8 cellular contexts compared by ENCODE assay signal in the genomic region with DNA sequence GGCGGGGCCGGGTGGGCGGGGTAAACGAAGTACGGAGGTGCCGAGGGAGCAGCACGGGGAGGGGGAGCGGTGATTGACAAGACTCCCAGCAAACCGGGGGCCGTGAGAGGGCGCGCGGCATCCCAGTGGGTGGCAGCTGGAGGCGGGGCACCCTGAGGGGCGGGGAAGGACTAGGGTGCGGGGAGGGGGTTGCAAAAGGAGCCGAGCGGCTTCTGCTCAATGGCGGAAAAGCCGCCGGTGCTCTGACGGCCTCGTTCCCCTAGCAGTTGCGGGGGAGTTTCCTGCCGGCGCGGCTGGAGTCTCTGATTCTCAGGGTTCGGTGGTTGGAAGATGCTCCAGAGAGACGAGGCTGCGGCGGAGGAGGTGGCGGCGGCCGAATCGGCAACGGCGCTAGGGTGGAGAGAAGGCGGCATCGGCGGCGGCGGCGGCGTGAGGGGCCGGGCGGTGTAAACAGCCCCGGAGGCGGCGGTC. TPM values are rescaled to one million over a fixed set of nuclear protein-coding genes. Genes with fewer than 3 reads are reported as not detected.
DNase-seq lines count a peak whose midpoint lies in the region; ATAC-seq and TF ChIP-seq lines count a peak whose summit lies in the region.

A gene (plus strand): TSS at position 192 of the 471 bp plus-strand sequence. CDS start 32,325 bp downstream, outside the sequence.

- H3K27me3 Mint-ChIP-seq in brain = peaks cover 11% of the 10 kb centered on the region

- DNase-seq in T-helper 9 cell = peak; percentile 99
- peak; percentile 99 to 100 for DNase-seq in left lung
- peak; percentile 100 for DNase-seq in stimulated activated CD4-positive, alpha-beta T cell treated with anti-CD3 and anti-CD28 coated beads, Interleukin-4, amount 100 ng/mL, for 24 hours
- no peak for DNase-seq in NCI-H1694 treated with DMSO at 0.1 percent for 48 hours (lab: John Stamatoyannopoulos, UW)

- no peaks in the 10 kb centered on the region for H3K36me3 ChIP-seq in left lung

- peak within 1 kb of the TSS; percentile 95 to 100 (median 99) for H3K27ac Mint-ChIP-seq in brain

- H3K36me3 Mint-ChIP-seq in brain = peaks cover 21% of the 10 kb centered on the region

- peak within 1 kb of the TSS; percentile 82 to 97 for H3K4me3 ChIP-seq in left lung

- H3K27ac ChIP-seq in left lung = peak within 1 kb of the TSS; percentile 96 to 97

- TF ChIP-seq CTCF in brain (conservative IDR thresholded peaks at IDR 0.05) (no peak), left lung (IDR thresholded peaks at IDR 0.05) (no peak)

- no peaks in the 10 kb centered on the region for H3K9me3 ChIP-seq in left lung

- H3K27me3 ChIP-seq in left lung = no peaks in the 10 kb centered on the region

- peaks cover 14 to 45% of the 10 kb centered on the region in 2 donors for H3K4me1 ChIP-seq in left lung

- peaks cover 10 to 23% (median 21%) of the 10 kb centered on the region in 5 experiments for H3K9me3 Mint-ChIP-seq in brain

- intact Hi-C loops in left lung (cut with DNase I) = no loop called here

- peak; percentile 68 for ATAC-seq in GM19025 (IDR thresholded peaks at IDR 0.05; ENCODE audit: low read depth, unreplicated experiment)
- peak; percentile 63 for ATAC-seq in HG03097 (IDR thresholded peaks at IDR 0.05; ENCODE audit: low FRiP score, unreplicated experiment)
- peak; percentile 89 for ATAC-seq in left lung
- ATAC-seq in GM18873 (IDR thresholded peaks at IDR 0.05; ENCODE audit: low FRiP score, unreplicated experiment) = no peak

- peak within 1 kb of the TSS; percentile 92 to 100 (median 99) for H3K4me3 Mint-ChIP-seq in brain

- H3K4me1 Mint-ChIP-seq in brain = peaks cover 42% of the 10 kb centered on the region

RNA-seq across cellular contexts. Expression of the gene that starts here (rescaled TPM):
- 24.2 TPM for polyA plus RNA-seq in brain (ENCODE audit: insufficient read depth, low read depth, low replicate concordance)
- total RNA-seq in left lung = 10 to 100 TPM; 37.5 to 38.4 TPM
